ENCODE assay signal across 13 cellular contexts in genomic region chr12:75781532-75782046, GRCh38.
DNase-seq lines count a peak whose midpoint lies in the region; ATAC-seq and TF ChIP-seq lines count a peak whose summit lies in the region.
"Had no signal": no experiment of that assay in that cellular context is flagged by ENCODE, and none has a peak within 500 bp of the region (broad histone marks: within the 10 kb centered on the region; RNA-seq: fewer than 3 reads in every experiment).

No MANE protein-coding gene starts in this region.

- peaks cover 3% of the 10 kb centered on the region for H3K27me3 Mint-ChIP-seq in GM23338 (ENCODE audit: insufficient read depth, low read depth, poor library complexity)
- H3K27me3 Mint-ChIP-seq in immature natural killer cell (ENCODE audit: low read depth in 3 of 3) = peaks cover 0 to 3% (median 2%) of the 10 kb centered on the region in 3 donors

- H3K27me3 ChIP-seq in GM23338 (ENCODE audit: insufficient read depth) = no peaks in the 10 kb centered on the region
- H3K27me3 ChIP-seq: adrenal gland, stomach had no signal

- H2AFZ ChIP-seq in GM23338 = peak overlapping the region; percentile 80; the same call in 1 of the 2 replicates

- H3K4me2 ChIP-seq in GM23338 = no peak overlapping the region

- no peak overlapping the region for H3K27ac Mint-ChIP-seq in GM23338
- no peak overlapping the region for H3K27ac Mint-ChIP-seq in immature natural killer cell
- H3K27ac Mint-ChIP-seq: memory B cell had no signal

- H3K4me3 Mint-ChIP-seq in GM23338 (no peak overlapping the region), immature natural killer cell (no peak overlapping the region)
- H3K4me3 Mint-ChIP-seq: memory B cell had no signal

- peaks cover 2% of the 10 kb centered on the region; the same call in 1 of the 3 replicates for H3K9me3 Mint-ChIP-seq in GM23338
- no peaks in the 10 kb centered on the region for H3K9me3 Mint-ChIP-seq in immature natural killer cell
- H3K9me3 Mint-ChIP-seq: memory B cell had no signal

- DNase-seq in GM23338 (ENCODE audit: low spot score) (no peak), NCI-H226 (peak; percentile 100), cardiac fibroblast (ENCODE audit: low read depth in 2 of 2) (peak; percentile 57 to 96), omental fat pad (ENCODE audit: low spot score) (no peak), immature natural killer cell (no peak)
- DNase-seq: activated CD4-positive, CD25-positive, alpha-beta regulatory T cell; foreskin melanocyte; NCI-H1048; stomach had no signal

- peaks cover 4% of the 10 kb centered on the region; the same call in 1 of the 2 replicates for H3K4me1 ChIP-seq in GM23338 (ENCODE audit: insufficient read depth)

- no peaks in the 10 kb centered on the region for H3K9me2 ChIP-seq in GM23338 (ENCODE audit: insufficient read depth)

- H3K4me1 Mint-ChIP-seq in GM23338 (peaks cover 3% of the 10 kb centered on the region; the same call in 2 of the 3 replicates), immature natural killer cell (no peaks in the 10 kb centered on the region)
- H3K4me1 Mint-ChIP-seq: memory B cell had no signal

- no peaks in the 10 kb centered on the region for H3K79me2 ChIP-seq in GM23338 (replicated peaks; ENCODE audit: insufficient read depth)

- no peaks in the 10 kb centered on the region; the same call in 2 of the 3 replicates for H3K36me3 Mint-ChIP-seq in GM23338 (ENCODE audit: low read depth)
- H3K36me3 Mint-ChIP-seq in immature natural killer cell = no peaks in the 10 kb centered on the region
- H3K36me3 Mint-ChIP-seq: memory B cell had no signal

- ATAC-seq in GM23338 (no peak), omental fat pad (ENCODE audit: low FRiP score) (peak; percentile 69), GM19035 (IDR thresholded peaks at IDR 0.05; ENCODE audit: unreplicated experiment) (no peak), GM21360 (IDR thresholded peaks at IDR 0.05; ENCODE audit: unreplicated experiment) (no peak)

- H4K20me1 ChIP-seq in GM23338 (replicated peaks; ENCODE audit: insufficient read depth) = no peaks in the 10 kb centered on the region

- H3K36me3 ChIP-seq in GM23338 (ENCODE audit: insufficient read depth) = no peaks in the 10 kb centered on the region
- H3K36me3 ChIP-seq: adrenal gland, stomach had no signal

- H3K4me3 ChIP-seq in GM23338 (no peak overlapping the region), cardiac fibroblast (replicated peaks in 1 of 2; ENCODE audit: low read depth in 2 of 2, low read length in 2 of 2) (no peak overlapping the region)
- H3K4me3 ChIP-seq: adrenal gland, stomach had no signal

- no peaks in the 10 kb centered on the region for H3F3A ChIP-seq in GM23338 (replicated peaks; ENCODE audit: low read depth)

- no peak overlapping the region for H3K27ac ChIP-seq in GM23338 (ENCODE audit: low read depth)
- H3K27ac ChIP-seq: stomach had no signal

- TF ChIP-seq CTCF in GM23338 (conservative IDR thresholded peaks at IDR 0.05; ENCODE audit: low read depth in 2 of 2) = no peak
- no peak for TF ChIP-seq CTCF in cardiac fibroblast (IDR thresholded peaks at IDR 0.05; ENCODE audit: low read depth, low read length)
- no peak for TF ChIP-seq CTCF in omental fat pad (IDR thresholded peaks at IDR 0.05)

TF ChIP-seq in GM23338, 12 proteins besides CTCF, POLR2A, EP300 and RAD21:
- TF ChIP-seq ZNF114 (CRISPR knock-in tag; IDR thresholded peaks at IDR 0.05) (no peak), ZNF331 (CRISPR knock-in tag; IDR thresholded peaks at IDR 0.05; ENCODE audit: low read depth) (no peak), EZH2phosphoT487 (IDR thresholded peaks at IDR 0.05; ENCODE audit: unreplicated experiment) (no peak), JUNB (IDR thresholded peaks at IDR 0.05; ENCODE audit: unreplicated experiment) (no peak)
- TF ChIP-seq, protein P1, sequence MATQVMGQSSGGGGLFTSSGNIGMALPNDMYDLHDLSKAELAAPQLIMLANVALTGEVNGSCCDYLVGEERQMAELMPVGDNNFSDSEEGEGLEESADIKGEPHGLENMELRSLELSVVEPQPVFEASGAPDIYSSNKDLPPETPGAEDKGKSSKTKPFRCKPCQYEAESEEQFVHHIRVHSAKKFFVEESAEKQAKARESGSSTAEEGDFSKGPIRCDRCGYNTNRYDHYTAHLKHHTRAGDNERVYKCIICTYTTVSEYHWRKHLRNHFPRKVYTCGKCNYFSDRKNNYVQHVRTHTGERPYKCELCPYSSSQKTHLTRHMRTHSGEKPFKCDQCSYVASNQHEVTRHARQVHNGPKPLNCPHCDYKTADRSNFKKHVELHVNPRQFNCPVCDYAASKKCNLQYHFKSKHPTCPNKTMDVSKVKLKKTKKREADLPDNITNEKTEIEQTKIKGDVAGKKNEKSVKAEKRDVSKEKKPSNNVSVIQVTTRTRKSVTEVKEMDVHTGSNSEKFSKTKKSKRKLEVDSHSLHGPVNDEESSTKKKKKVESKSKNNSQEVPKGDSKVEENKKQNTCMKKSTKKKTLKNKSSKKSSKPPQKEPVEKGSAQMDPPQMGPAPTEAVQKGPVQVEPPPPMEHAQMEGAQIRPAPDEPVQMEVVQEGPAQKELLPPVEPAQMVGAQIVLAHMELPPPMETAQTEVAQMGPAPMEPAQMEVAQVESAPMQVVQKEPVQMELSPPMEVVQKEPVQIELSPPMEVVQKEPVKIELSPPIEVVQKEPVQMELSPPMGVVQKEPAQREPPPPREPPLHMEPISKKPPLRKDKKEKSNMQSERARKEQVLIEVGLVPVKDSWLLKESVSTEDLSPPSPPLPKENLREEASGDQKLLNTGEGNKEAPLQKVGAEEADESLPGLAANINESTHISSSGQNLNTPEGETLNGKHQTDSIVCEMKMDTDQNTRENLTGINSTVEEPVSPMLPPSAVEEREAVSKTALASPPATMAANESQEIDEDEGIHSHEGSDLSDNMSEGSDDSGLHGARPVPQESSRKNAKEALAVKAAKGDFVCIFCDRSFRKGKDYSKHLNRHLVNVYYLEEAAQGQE (IDR thresholded peaks at IDR 0.05; ENCODE audit: unreplicated experiment) = no peak
- TF ChIP-seq, protein P2, sequence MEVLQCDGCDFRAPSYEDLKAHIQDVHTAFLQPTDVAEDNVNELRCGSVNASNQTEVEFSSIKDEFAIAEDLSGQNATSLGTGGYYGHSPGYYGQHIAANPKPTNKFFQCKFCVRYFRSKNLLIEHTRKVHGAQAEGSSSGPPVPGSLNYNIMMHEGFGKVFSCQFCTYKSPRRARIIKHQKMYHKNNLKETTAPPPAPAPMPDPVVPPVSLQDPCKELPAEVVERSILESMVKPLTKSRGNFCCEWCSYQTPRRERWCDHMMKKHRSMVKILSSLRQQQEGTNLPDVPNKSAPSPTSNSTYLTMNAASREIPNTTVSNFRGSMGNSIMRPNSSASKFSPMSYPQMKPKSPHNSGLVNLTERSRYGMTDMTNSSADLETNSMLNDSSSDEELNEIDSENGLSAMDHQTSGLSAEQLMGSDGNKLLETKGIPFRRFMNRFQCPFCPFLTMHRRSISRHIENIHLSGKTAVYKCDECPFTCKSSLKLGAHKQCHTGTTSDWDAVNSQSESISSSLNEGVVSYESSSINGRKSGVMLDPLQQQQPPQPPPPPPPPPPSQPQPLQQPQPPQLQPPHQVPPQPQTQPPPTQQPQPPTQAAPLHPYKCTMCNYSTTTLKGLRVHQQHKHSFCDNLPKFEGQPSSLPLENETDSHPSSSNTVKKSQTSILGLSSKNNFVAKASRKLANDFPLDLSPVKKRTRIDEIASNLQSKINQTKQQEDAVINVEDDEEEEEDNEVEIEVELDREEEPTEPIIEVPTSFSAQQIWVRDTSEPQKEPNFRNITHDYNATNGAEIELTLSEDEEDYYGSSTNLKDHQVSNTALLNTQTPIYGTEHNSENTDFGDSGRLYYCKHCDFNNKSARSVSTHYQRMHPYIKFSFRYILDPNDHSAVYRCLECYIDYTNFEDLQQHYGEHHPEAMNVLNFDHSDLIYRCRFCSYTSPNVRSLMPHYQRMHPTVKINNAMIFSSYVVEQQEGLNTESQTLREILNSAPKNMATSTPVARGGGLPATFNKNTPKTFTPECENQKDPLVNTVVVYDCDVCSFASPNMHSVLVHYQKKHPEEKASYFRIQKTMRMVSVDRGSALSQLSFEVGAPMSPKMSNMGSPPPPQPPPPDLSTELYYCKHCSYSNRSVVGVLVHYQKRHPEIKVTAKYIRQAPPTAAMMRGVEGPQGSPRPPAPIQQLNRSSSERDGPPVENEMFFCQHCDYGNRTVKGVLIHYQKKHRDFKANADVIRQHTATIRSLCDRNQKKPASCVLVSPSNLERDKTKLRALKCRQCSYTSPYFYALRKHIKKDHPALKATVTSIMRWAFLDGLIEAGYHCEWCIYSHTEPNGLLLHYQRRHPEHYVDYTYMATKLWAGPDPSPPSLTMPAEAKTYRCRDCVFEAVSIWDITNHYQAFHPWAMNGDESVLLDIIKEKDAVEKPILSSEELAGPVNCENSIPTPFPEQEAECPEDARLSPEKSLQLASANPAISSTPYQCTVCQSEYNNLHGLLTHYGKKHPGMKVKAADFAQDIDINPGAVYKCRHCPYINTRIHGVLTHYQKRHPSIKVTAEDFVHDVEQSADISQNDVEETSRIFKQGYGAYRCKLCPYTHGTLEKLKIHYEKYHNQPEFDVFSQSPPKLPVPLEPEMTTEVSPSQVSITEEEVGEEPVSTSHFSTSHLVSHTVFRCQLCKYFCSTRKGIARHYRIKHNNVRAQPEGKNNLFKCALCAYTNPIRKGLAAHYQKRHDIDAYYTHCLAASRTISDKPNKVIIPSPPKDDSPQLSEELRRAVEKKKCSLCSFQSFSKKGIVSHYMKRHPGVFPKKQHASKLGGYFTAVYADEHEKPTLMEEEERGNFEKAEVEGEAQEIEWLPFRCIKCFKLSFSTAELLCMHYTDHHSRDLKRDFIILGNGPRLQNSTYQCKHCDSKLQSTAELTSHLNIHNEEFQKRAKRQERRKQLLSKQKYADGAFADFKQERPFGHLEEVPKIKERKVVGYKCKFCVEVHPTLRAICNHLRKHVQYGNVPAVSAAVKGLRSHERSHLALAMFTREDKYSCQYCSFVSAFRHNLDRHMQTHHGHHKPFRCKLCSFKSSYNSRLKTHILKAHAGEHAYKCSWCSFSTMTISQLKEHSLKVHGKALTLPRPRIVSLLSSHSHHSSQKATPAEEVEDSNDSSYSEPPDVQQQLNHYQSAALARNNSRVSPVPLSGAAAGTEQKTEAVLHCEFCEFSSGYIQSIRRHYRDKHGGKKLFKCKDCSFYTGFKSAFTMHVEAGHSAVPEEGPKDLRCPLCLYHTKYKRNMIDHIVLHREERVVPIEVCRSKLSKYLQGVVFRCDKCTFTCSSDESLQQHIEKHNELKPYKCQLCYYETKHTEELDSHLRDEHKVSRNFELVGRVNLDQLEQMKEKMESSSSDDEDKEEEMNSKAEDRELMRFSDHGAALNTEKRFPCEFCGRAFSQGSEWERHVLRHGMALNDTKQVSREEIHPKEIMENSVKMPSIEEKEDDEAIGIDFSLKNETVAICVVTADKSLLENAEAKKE (CRISPR knock-in tag; IDR thresholded peaks at IDR 0.05) = no peak
TF ChIP-seq in GM23338: peak in this region for 0.

Comparison
In these comparisons a context has a peak if more than half of its experiments do, and no peak if none do; other contexts are left out.
1. DNase-seq: peak in NCI-H226 (single experiment) and cardiac fibroblast (2 of 2); none in GM23338 (single experiment), omental fat pad (single experiment) and immature natural killer cell (0 of 3).